Comparison of ENCODE assay signal across 22 cellular contexts in the genomic region with DNA sequence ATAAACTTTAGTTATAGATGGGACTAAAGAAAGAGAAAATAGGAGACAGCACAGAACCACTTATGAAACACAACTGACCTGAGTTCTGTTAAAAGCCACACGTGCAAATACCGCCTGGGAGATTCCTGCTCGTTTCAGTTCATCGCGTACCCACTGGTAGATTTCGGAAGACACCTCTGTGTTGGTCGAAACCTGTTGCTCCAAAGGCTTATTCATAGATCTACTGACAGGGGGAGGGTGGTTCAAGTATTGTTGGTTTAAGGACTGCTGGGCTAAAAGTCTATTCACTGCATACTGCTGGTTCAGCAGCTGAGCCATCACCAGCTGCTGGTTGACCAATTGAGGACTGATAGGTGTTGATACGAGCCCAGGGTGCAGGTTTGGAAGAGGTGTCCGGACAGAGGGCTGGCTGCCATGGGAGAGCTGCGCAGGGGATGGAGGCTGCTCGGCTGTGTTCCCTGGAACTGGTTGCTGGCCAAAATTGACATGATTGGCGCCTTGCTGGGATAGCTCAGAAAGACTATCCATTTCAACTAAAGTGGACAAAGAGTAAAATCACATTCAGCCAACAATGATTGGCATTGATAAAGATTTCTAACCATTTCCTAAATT. TPM values are rescaled to one million over a fixed set of nuclear protein-coding genes. Genes with fewer than 3 reads are reported as not detected.
DNase-seq lines count a peak whose midpoint lies in the region; ATAC-seq and TF ChIP-seq lines count a peak whose summit lies in the region.
"Had no signal": no experiment of that assay in that cellular context is flagged by ENCODE, and none has a peak within 500 bp of the region (broad histone marks: within the 10 kb centered on the region; RNA-seq: fewer than 3 reads in every experiment).

No MANE protein-coding gene starts in this region.

- peaks cover 7% of the 10 kb centered on the region in 2 donors for H3K36me3 ChIP-seq in neuronal stem cell (replicated peaks in 1 of 2; ENCODE audit: control insufficient read depth in 2 of 2, insufficient read depth in 2 of 2, low read length in 2 of 2)

- POLR2A ChIA-PET in activated CD4-positive, alpha-beta T cell treated with anti-CD3 and anti-CD28 coated beads, Interleukin-2, amount 10 ng/mL, durations not matched to agents 7 days and 5 days (lab: Charles Lee) = interaction anchor here (0.6 kb wide), 1 partner anchor 27 kb away, joined by 5 read pairs; no protein-coding TSS in a partner anchor

- no peak overlapping the region for H3K4me3 ChIP-seq in neuronal stem cell (ENCODE audit: low read length in 2 of 2)
- H3K4me3 ChIP-seq: A549, heart left ventricle, Peyer's patch, psoas muscle had no signal

- H3K4ac ChIP-seq in H9 (ENCODE audit: low read depth, low read length) (no peak overlapping the region), neuronal stem cell (ENCODE audit: low read length) (no peak overlapping the region)

- no peaks in the 10 kb centered on the region for H3K23me2 ChIP-seq in H9 (ENCODE audit: insufficient read length, low read depth, low read length, poor library complexity, severe bottlenecking)

- no peak overlapping the region for H2BK120ac ChIP-seq in H9 (ENCODE audit: low read depth, low read length, poor library complexity, severe bottlenecking)
- no peak overlapping the region for H2BK120ac ChIP-seq in neuronal stem cell (ENCODE audit: low read depth, low read length)

- CTCF ChIA-PET in activated CD4-positive, alpha-beta T cell treated with anti-CD3 and anti-CD28 coated beads, Interleukin-2, amount 10 ng/mL, durations not matched to agents 7 days and 5 days (lab: Charles Lee) = interaction anchor here (1.1 kb wide), 1 partner anchor 12 kb away, joined by 4 read pairs; no protein-coding TSS in a partner anchor

- H4K91ac ChIP-seq in H9 (ENCODE audit: insufficient read length, low read depth, low read length) (no peak overlapping the region), neuronal stem cell (ENCODE audit: low read depth, low read length, poor library complexity) (no peak overlapping the region)

- H3K79me1 ChIP-seq in H9 (ENCODE audit: insufficient read depth, low read depth, low read length, poor library complexity, severe bottlenecking) (no peaks in the 10 kb centered on the region), neuronal stem cell (ENCODE audit: low read depth, low read length) (no peaks in the 10 kb centered on the region)

- H3K27me3 Mint-ChIP-seq in activated CD4-positive, alpha-beta T cell treated with anti-CD3 and anti-CD28 coated beads, Interleukin-2, amount 10 ng/mL, durations not matched to agents 7 days and 5 days = no peaks in the 10 kb centered on the region
- H3K27me3 Mint-ChIP-seq in H9 (ENCODE audit: low read depth) = no peaks in the 10 kb centered on the region
- no peaks in the 10 kb centered on the region for H3K27me3 Mint-ChIP-seq in activated naive CD8-positive, alpha-beta T cell
- H3K27me3 Mint-ChIP-seq: B cell had no signal

- no peak overlapping the region for H4K5ac ChIP-seq in H9 (ENCODE audit: insufficient read length, low read depth, low read length)

- H4K8ac ChIP-seq in H9 (replicated peaks; ENCODE audit: insufficient read length, low read depth, low read length) = no peak overlapping the region
- H4K8ac ChIP-seq in neuronal stem cell (ENCODE audit: low read depth, low read length) = no peak overlapping the region

- H3K14ac ChIP-seq in H9 (ENCODE audit: insufficient read depth, low read length) (no peak overlapping the region), neuronal stem cell (ENCODE audit: low read length) (no peak overlapping the region)

- no peak overlapping the region for H3T11ph ChIP-seq in H9 (ENCODE audit: low read length)

- H3K9me3 Mint-ChIP-seq in activated CD4-positive, alpha-beta T cell treated with anti-CD3 and anti-CD28 coated beads, Interleukin-2, amount 10 ng/mL, durations not matched to agents 7 days and 5 days = no peaks in the 10 kb centered on the region
- no peaks in the 10 kb centered on the region for H3K9me3 Mint-ChIP-seq in H9
- no peaks in the 10 kb centered on the region for H3K9me3 Mint-ChIP-seq in activated naive CD8-positive, alpha-beta T cell (ENCODE audit: low read depth)

- H3K18ac ChIP-seq in H9 (ENCODE audit: insufficient read length, low read depth, low read length) = no peak overlapping the region
- peak overlapping the region; percentile 48 for H3K18ac ChIP-seq in neuronal stem cell (ENCODE audit: low read length)

- H2BK5ac ChIP-seq in H9 (ENCODE audit: insufficient read length, low read length) = no peak overlapping the region
- H2BK5ac ChIP-seq in neuronal stem cell (ENCODE audit: low read length) = no peak overlapping the region

- no peak overlapping the region for H2AFZ ChIP-seq in H9 (ENCODE audit: low read length)
- H2AFZ ChIP-seq in neuronal stem cell (ENCODE audit: low read length) = no peak overlapping the region

- H3K79me2 ChIP-seq in H9 (ENCODE audit: insufficient read depth, low read length) = no peaks in the 10 kb centered on the region

- peaks cover 84% of the 10 kb centered on the region for H3K36me3 Mint-ChIP-seq in activated CD4-positive, alpha-beta T cell treated with anti-CD3 and anti-CD28 coated beads, Interleukin-2, amount 10 ng/mL, durations not matched to agents 7 days and 5 days (ENCODE audit: low read depth)
- peaks cover 4 to 16% (median 9%) of the 10 kb centered on the region in 3 experiments; a peak in 6 of 7 replicates for H3K36me3 Mint-ChIP-seq in H9 (ENCODE audit: insufficient read depth in 1 of 3, low read depth in 3 of 3)
- peaks cover 44% of the 10 kb centered on the region for H3K36me3 Mint-ChIP-seq in activated naive CD8-positive, alpha-beta T cell

- H2AK5ac ChIP-seq in H9 (ENCODE audit: insufficient read length, low read length) (no peak overlapping the region), neuronal stem cell (ENCODE audit: low read depth, low read length) (no peak overlapping the region)

- DNase-seq in activated CD4-positive, alpha-beta T cell treated with anti-CD3 and anti-CD28 coated beads, Interleukin-2, amount 10 ng/mL, durations not matched to agents 7 days and 5 days = no peak
- DNase-seq in activated CD4-positive, alpha-beta T cell treated with anti-CD3 and anti-CD28 coated beads, Interleukin-2, amount 50 U/mL, for 48 hours = no peak
- DNase-seq in H9 (no peak), neuronal stem cell (ENCODE audit: low spot score) (no peak), HuH-7 (ENCODE audit: low spot score) (no peak), NCI-H1694 treated with DMSO at 0.1 percent for 48 hours (lab: John Stamatoyannopoulos, UW) (no peak)
- DNase-seq: activated CD4-positive, alpha-beta T cell treated with anti-CD3 and anti-CD28 coated beads, Interleukin-2, amount 50 U/mL, for 1 hour; amniotic stem cell; effector CD4-positive, alpha-beta T cell; erythroblast; H7; heart left ventricle; NCI-H1436 treated with DMSO at 0.1 percent for 48 hours; NCI-H524 treated with DMSO at 0.1 percent for 48 hours; nucleus accumbens; Peyer's patch; psoas muscle; stimulated activated CD8-positive, alpha-beta memory T cell treated with anti-CD3 and anti-CD28 coated beads, Interleukin-4, amount 100 ng/mL, for 48 hours had no signal

- H2BK15ac ChIP-seq in H9 (ENCODE audit: low read depth, low read length) = no peak overlapping the region
- H2BK15ac ChIP-seq in neuronal stem cell (ENCODE audit: low read length) = no peak overlapping the region

- no peaks in the 10 kb centered on the region for H4K20me1 ChIP-seq in H9 (ENCODE audit: control insufficient read depth, insufficient read depth, insufficient read length)

- no peak overlapping the region for H3K56ac ChIP-seq in H9 (ENCODE audit: insufficient read length, low read depth, low read length)

- ATAC-seq in GM21515 (IDR thresholded peaks at IDR 0.05; ENCODE audit: unreplicated experiment) = no peak
- ATAC-seq: A549, heart left ventricle had no signal

- TF ChIP-seq CTCF in H9 (conservative IDR thresholded peaks at IDR 0.05) = no peak

- H3K27ac ChIP-seq in H9 (ENCODE audit: insufficient read length, low read depth, low read length) = no peak overlapping the region
- no peak overlapping the region for H3K27ac ChIP-seq in neuronal stem cell (replicated peaks; ENCODE audit: low read length)
- H3K27ac ChIP-seq: A549, heart left ventricle, Peyer's patch, psoas muscle had no signal

- H2BK12ac ChIP-seq in H9 (ENCODE audit: insufficient read length, low read depth, low read length) = no peak overlapping the region
- H2BK12ac ChIP-seq in neuronal stem cell (ENCODE audit: low read length) = no peak overlapping the region

- no peak overlapping the region for H2BK20ac ChIP-seq in H9 (ENCODE audit: low read depth, low read length, poor library complexity, severe bottlenecking)

- H3K4me1 ChIP-seq in H9 (ENCODE audit: insufficient read depth, low read length) (no peaks in the 10 kb centered on the region), neuronal stem cell (ENCODE audit: control insufficient read depth in 2 of 2, insufficient read depth in 1 of 2, low read depth in 1 of 2, low read length in 2 of 2) (no peaks in the 10 kb centered on the region)
- H3K4me1 ChIP-seq: A549, Peyer's patch, psoas muscle had no signal

- H3K9ac ChIP-seq in H9 (ENCODE audit: extremely low read depth, insufficient read length, low read length) (no peak overlapping the region), neuronal stem cell (ENCODE audit: low read depth, low read length, poor library complexity) (no peak overlapping the region)

- peak overlapping the region; percentile 8 for H3K4me3 Mint-ChIP-seq in activated CD4-positive, alpha-beta T cell treated with anti-CD3 and anti-CD28 coated beads, Interleukin-2, amount 10 ng/mL, durations not matched to agents 7 days and 5 days
- H3K4me3 Mint-ChIP-seq in H9 = no peak overlapping the region
- peak overlapping the region; percentile 80 for H3K4me3 Mint-ChIP-seq in activated naive CD8-positive, alpha-beta T cell
- H3K4me3 Mint-ChIP-seq: B cell had no signal

- H3K27ac Mint-ChIP-seq in activated CD4-positive, alpha-beta T cell treated with anti-CD3 and anti-CD28 coated beads, Interleukin-2, amount 10 ng/mL, durations not matched to agents 7 days and 5 days = peak overlapping the region; percentile 26
- H3K27ac Mint-ChIP-seq in H9 = peak overlapping the region in 2 of 3 experiments; percentile 8 to 30; a peak in 4 of 7 replicates
- H3K27ac Mint-ChIP-seq in activated naive CD8-positive, alpha-beta T cell = peak overlapping the region; percentile 95
- H3K27ac Mint-ChIP-seq: B cell had no signal

- no CpG with 5 or more reads among the region's 12 CpGs for WGBS in H9 (ENCODE audit: extremely low coverage, insufficient read length, low lambda C conversion rate)
- no CpG with 5 or more reads among the region's 12 CpGs for WGBS in neuronal stem cell (ENCODE audit: extremely low coverage in 2 of 2, insufficient read length in 2 of 2, insufficient replicate concordance in 1 of 2), 2 donors

- H3K4me2 ChIP-seq in H9 (ENCODE audit: insufficient read depth, insufficient read length, low read length) = no peak overlapping the region
- no peak overlapping the region for H3K4me2 ChIP-seq in neuronal stem cell (ENCODE audit: insufficient read depth, low read length, poor library complexity, severe bottlenecking)
- H3K4me2 ChIP-seq: A549 had no signal

- H3K4me1 Mint-ChIP-seq in activated CD4-positive, alpha-beta T cell treated with anti-CD3 and anti-CD28 coated beads, Interleukin-2, amount 10 ng/mL, durations not matched to agents 7 days and 5 days = peaks cover 88% of the 10 kb centered on the region
- H3K4me1 Mint-ChIP-seq in H9 = no peaks in the 10 kb centered on the region
- peaks cover 90% of the 10 kb centered on the region for H3K4me1 Mint-ChIP-seq in activated naive CD8-positive, alpha-beta T cell (ENCODE audit: low read depth)
- H3K4me1 Mint-ChIP-seq: B cell had no signal

- no peaks in the 10 kb centered on the region for H3K9me3 ChIP-seq in H9 (ENCODE audit: control insufficient read depth, low read depth, low read length)
- H3K9me3 ChIP-seq in neuronal stem cell (replicated peaks in 1 of 2; ENCODE audit: control insufficient read depth in 2 of 2, insufficient read depth in 1 of 2, low read depth in 1 of 2, low read length in 2 of 2) = no peaks in the 10 kb centered on the region
- H3K9me3 ChIP-seq: A549, heart left ventricle, Peyer's patch, psoas muscle had no signal

- H3K27me3 ChIP-seq in H9 (ENCODE audit: insufficient read depth, low read length) (no peaks in the 10 kb centered on the region), neuronal stem cell (ENCODE audit: control insufficient read depth in 3 of 3, insufficient read depth in 3 of 3, low read depth in 1 of 3, low read length in 3 of 3) (no peaks in the 10 kb centered on the region)
- H3K27me3 ChIP-seq: heart left ventricle, Peyer's patch had no signal

- H3K23ac ChIP-seq in H9 (ENCODE audit: insufficient read length, low read depth, low read length) = no peak overlapping the region
- H3K23ac ChIP-seq in neuronal stem cell (ENCODE audit: low read depth, low read length, poor library complexity) = peak overlapping the region; percentile 25

RNA-seq across cellular contexts. Expression of a gene that starts 30.6 kb away (rescaled TPM):
- total RNA-seq in activated CD4-positive, alpha-beta T cell treated with anti-CD3 and anti-CD28 coated beads, Interleukin-2, amount 10 ng/mL, durations not matched to agents 7 days and 5 days = 100 to 1,000 TPM; 323 to 357 TPM
- total RNA-seq in H9 (2021) = 23.4 and 30.7 TPM in 2 replicates
- polyA plus RNA-seq in neuronal stem cell (2013, experiment 1 of 2) = 37.8 TPM
- polyA plus RNA-seq in neuronal stem cell (2013, experiment 2 of 2) = 39.7 TPM

Comparison
In these comparisons a context has a peak if more than half of its experiments do, and no peak if none do; other contexts are left out.
1. H3K27ac Mint-ChIP-seq: peak in every context shown above with its lines; median percentile 95 in activated naive CD8-positive, alpha-beta T cell; 26 in activated CD4-positive, alpha-beta T cell treated with anti-CD3 and anti-CD28 coated beads, Interleukin-2, amount 10 ng/mL, durations not matched to agents 7 days and 5 days; 19 in H9.
2. H3K4me3 Mint-ChIP-seq: peak in activated CD4-positive, alpha-beta T cell treated with anti-CD3 and anti-CD28 coated beads, Interleukin-2, amount 10 ng/mL, durations not matched to agents 7 days and 5 days (single experiment) and activated naive CD8-positive, alpha-beta T cell (single experiment); none in H9 (0 of 2).
3. RNA of a gene that starts 30.6 kb away (total RNA-seq): 323 to 357 TPM in activated CD4-positive, alpha-beta T cell treated with anti-CD3 and anti-CD28 coated beads, Interleukin-2, amount 10 ng/mL, durations not matched to agents 7 days and 5 days; 23.4 to 30.7 TPM in H9; every median in the first group is over 10 times any median in the second.